ENCODE assay signal across 14 cellular contexts in the genomic region with DNA sequence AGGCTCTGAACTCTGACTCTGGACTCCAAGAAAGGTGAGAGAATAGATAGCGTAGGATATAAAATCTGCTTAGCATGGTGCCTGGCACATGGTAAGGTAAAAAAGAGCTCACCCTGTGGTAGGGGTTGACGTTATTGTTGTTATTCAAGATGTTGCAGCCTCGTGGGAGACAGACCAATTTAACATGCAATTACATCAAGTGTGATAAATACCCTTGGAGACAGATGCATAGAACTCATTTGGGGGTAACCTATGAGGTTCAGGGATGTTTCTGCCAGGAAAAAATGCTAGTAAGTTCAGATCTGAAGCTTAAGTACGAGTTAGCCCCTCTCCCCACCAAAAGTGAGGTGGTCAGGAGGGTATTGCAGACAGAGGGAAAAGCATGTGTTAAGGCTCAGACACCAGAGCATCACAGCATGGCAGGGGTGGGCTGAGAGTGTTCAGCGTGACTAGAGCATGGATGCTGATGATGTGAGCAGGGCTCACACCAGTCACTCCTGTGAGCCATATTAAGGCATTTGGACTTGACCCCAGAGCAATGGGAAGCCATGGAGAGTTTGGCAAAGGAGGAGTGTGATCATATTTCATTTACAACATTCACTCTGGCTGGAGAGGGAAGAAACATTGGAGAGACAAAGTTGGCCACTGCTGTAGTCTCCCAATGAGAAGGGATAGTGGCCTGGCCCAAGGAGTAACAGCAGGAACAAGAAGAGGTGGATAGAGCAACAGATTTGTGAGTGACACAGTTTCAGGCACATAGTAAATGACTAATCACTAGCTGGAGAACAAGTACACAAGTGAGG.
DNase-seq lines count a peak whose midpoint lies in the region; ATAC-seq and TF ChIP-seq lines count a peak whose summit lies in the region.
"Had no signal": no experiment of that assay in that cellular context is flagged by ENCODE, and none has a peak within 500 bp of the region (broad histone marks: within the 10 kb centered on the region; RNA-seq: fewer than 3 reads in every experiment).

No MANE protein-coding gene starts in this region.

- no peak overlapping the region for H3T11ph ChIP-seq in H9 (ENCODE audit: low read length)

- H4K8ac ChIP-seq in H9 (replicated peaks; ENCODE audit: insufficient read length, low read depth, low read length), result peak overlapping the region; percentile 73

- no peaks in the 10 kb centered on the region for H3K79me1 ChIP-seq in H9 (ENCODE audit: insufficient read depth, low read depth, low read length, poor library complexity, severe bottlenecking)

- H2BK120ac ChIP-seq in H9 (ENCODE audit: low read depth, low read length, poor library complexity, severe bottlenecking), result no peak overlapping the region

- TF ChIP-seq CTCF in AG10803 (conservative IDR thresholded peaks at IDR 0.05; ENCODE audit: low read length) (no peak), H9 (conservative IDR thresholded peaks at IDR 0.05) (no peak)

- H2BK20ac ChIP-seq in H9 (ENCODE audit: low read depth, low read length, poor library complexity, severe bottlenecking), result no peak overlapping the region

- H3K79me2 ChIP-seq in H9 (ENCODE audit: insufficient read depth, low read length), result no peaks in the 10 kb centered on the region
- H3K79me2 ChIP-seq: hepatocyte had no signal

- H3K23me2 ChIP-seq in H9 (ENCODE audit: insufficient read length, low read depth, low read length, poor library complexity, severe bottlenecking), result peaks cover 11% of the 10 kb centered on the region

- H4K91ac ChIP-seq in H9 (ENCODE audit: insufficient read length, low read depth, low read length), result no peak overlapping the region

- no peak overlapping the region for H3K4me3 Mint-ChIP-seq in H9

- no peak overlapping the region for H3K14ac ChIP-seq in H9 (ENCODE audit: insufficient read depth, low read length)

- H3K27me3 ChIP-seq in H9 (ENCODE audit: insufficient read depth, low read length) (peaks cover 5% of the 10 kb centered on the region; the same call in 1 of the 2 replicates), right cardiac atrium (ENCODE audit: control insufficient read depth, insufficient read depth) (no peaks in the 10 kb centered on the region)
- H3K27me3 ChIP-seq: hepatocyte had no signal

- H3K4me3 ChIP-seq in AG10803 (ENCODE audit: low read length) (no peak overlapping the region), right cardiac atrium (ENCODE audit: low read length) (no peak overlapping the region)
- H3K4me3 ChIP-seq: hepatocyte had no signal

- H3K4ac ChIP-seq in H9 (ENCODE audit: low read depth, low read length), result no peak overlapping the region

- no peak overlapping the region for H3K9ac ChIP-seq in H9 (ENCODE audit: extremely low read depth, insufficient read length, low read length)

- H2AK5ac ChIP-seq in H9 (ENCODE audit: insufficient read length, low read length), result peak overlapping the region; percentile 55

- H3K4me1 ChIP-seq in H9 (ENCODE audit: insufficient read depth, low read length) (no peaks in the 10 kb centered on the region; the same call in 1 of the 2 replicates), right cardiac atrium (ENCODE audit: control insufficient read depth, insufficient read depth, low read length) (no peaks in the 10 kb centered on the region)

- no peak overlapping the region for H3K18ac ChIP-seq in H9 (ENCODE audit: insufficient read length, low read depth, low read length)

- no peak overlapping the region for H2BK15ac ChIP-seq in H9 (ENCODE audit: low read depth, low read length)

- peaks cover 25% of the 10 kb centered on the region for H3K27me3 Mint-ChIP-seq in H9 (ENCODE audit: low read depth)

- no peak overlapping the region for H2AFZ ChIP-seq in H9 (ENCODE audit: low read length)
- H2AFZ ChIP-seq: hepatocyte had no signal

- ATAC-seq in right cardiac atrium, result peak; percentile 37 to 45
- no peak for ATAC-seq in GM19455 (IDR thresholded peaks at IDR 0.05; ENCODE audit: unreplicated experiment)
- ATAC-seq in HG03520 (IDR thresholded peaks at IDR 0.05; ENCODE audit: unreplicated experiment), result no peak

- peaks cover 24 to 30% of the 10 kb centered on the region in 2 experiments for H3K4me1 Mint-ChIP-seq in H9

- H3K9me3 Mint-ChIP-seq in H9, result peaks cover 2 to 4% of the 10 kb centered on the region in 2 experiments; a peak in 2 of 5 replicates

- no peak overlapping the region for H2BK5ac ChIP-seq in H9 (ENCODE audit: insufficient read length, low read length)

- intact Hi-C loops in right cardiac atrium (cut with DNase I), result no loop called here

- no peak overlapping the region for H3K56ac ChIP-seq in H9 (ENCODE audit: insufficient read length, low read depth, low read length)

- H3K27ac Mint-ChIP-seq in H9, result no peak overlapping the region

- peak; percentile 62 for DNase-seq in AG10803 (ENCODE audit: low read depth)
- no peak for DNase-seq in H9
- peak; percentile 37 for DNase-seq in astrocyte of the hippocampus (ENCODE audit: low read depth, low spot score)
- DNase-seq in right cardiac atrium, result no peak
- no peak for DNase-seq in NCI-H187 treated with DMSO at 0.1 percent for 48 hours (lab: John Stamatoyannopoulos, UW)
- no peak for DNase-seq in RPMI8226
- DNase-seq: activated gamma-delta T cell treated with Interleukin-2 at 50 U/mL for 16 hours, C1 segment of cervical spinal cord, caudate nucleus, NCI-H226, substantia nigra had no signal

- no peaks in the 10 kb centered on the region for H4K20me1 ChIP-seq in H9 (ENCODE audit: control insufficient read depth, insufficient read depth, insufficient read length)

- peak overlapping the region; percentile 22 for H4K5ac ChIP-seq in H9 (ENCODE audit: insufficient read length, low read depth, low read length)

- H3K4me2 ChIP-seq in H9 (ENCODE audit: insufficient read depth, insufficient read length, low read length), result no peak overlapping the region
- H3K4me2 ChIP-seq: hepatocyte had no signal

- no peak overlapping the region for H3K23ac ChIP-seq in H9 (ENCODE audit: insufficient read length, low read depth, low read length)

- H3K27ac ChIP-seq in H9 (ENCODE audit: insufficient read length, low read depth, low read length), result no peak overlapping the region
- no peak overlapping the region for H3K27ac ChIP-seq in right cardiac atrium (ENCODE audit: low read length)
- H3K27ac ChIP-seq: hepatocyte had no signal

- H2BK12ac ChIP-seq in H9 (ENCODE audit: insufficient read length, low read depth, low read length), result no peak overlapping the region

- no peaks in the 10 kb centered on the region; a peak in 1 of 7 replicates for H3K36me3 Mint-ChIP-seq in H9 (ENCODE audit: insufficient read depth in 1 of 3, low read depth in 3 of 3)

- WGBS in H9 (ENCODE audit: extremely low coverage, insufficient read length, low lambda C conversion rate), result no CpG with 5 or more reads among the region's 5 CpGs
- 70% methylated on average over 5 of the region's 5 CpGs for WGBS in right cardiac atrium

- H3K9me3 ChIP-seq in H9 (ENCODE audit: control insufficient read depth, low read depth, low read length), result no peaks in the 10 kb centered on the region
- H3K9me3 ChIP-seq in right cardiac atrium (ENCODE audit: control insufficient read depth, low read length), result no peaks in the 10 kb centered on the region

Comparison
In these comparisons a context has a peak if more than half of its experiments do, and no peak if none do; other contexts are left out.
1. DNase-seq: peak in AG10803 (single experiment) and astrocyte of the hippocampus (single experiment); none in H9 (single experiment), right cardiac atrium (0 of 3), NCI-H187 treated with DMSO at 0.1 percent for 48 hours (single experiment) and RPMI8226 (single experiment).
2. ATAC-seq: peak in right cardiac atrium (2 of 2); none in GM19455 (single experiment) and HG03520 (single experiment).